ENCODE assay signal across 14 cellular contexts in genomic region chr19:1773173-1773572, GRCh38. TPM values are rescaled to one million over a fixed set of nuclear protein-coding genes. Genes with fewer than 3 reads are reported as not detected.
DNase-seq lines count a peak whose midpoint lies in the region; FAIRE-seq and TF ChIP-seq lines count a peak whose summit lies in the region.
"Had no signal": no experiment of that assay in that cellular context is flagged by ENCODE, and none has a peak within 500 bp of the region (broad histone marks: within the 10 kb centered on the region; RNA-seq: fewer than 3 reads in every experiment).

No MANE protein-coding gene starts in this region.

- no peak overlapping the region for H3K27ac Mint-ChIP-seq in astrocyte (ENCODE audit: unreplicated experiment)
- H3K27ac Mint-ChIP-seq: activated naive CD4-positive, alpha-beta T cell treated with anti-CD3 and anti-CD28 coated beads, Interleukin-2, amount 50 U/mL, for 72 hours had no signal

- H3K79me2 ChIP-seq in astrocyte (ENCODE audit: insufficient read depth, low read length) = no peaks in the 10 kb centered on the region

- FAIRE-seq in astrocyte (lab: Jason Lieb, UNC) = no peak

- H3K27me3 Mint-ChIP-seq in astrocyte (ENCODE audit: low read depth, unreplicated experiment) = peaks cover 61% of the 10 kb centered on the region

- no peak overlapping the region for H3K9ac ChIP-seq in astrocyte (ENCODE audit: low read length)

- H3K27me3 ChIP-seq in astrocyte (ENCODE audit: insufficient read depth, low read length) = peaks cover 32% of the 10 kb centered on the region
- H3K27me3 ChIP-seq in kidney epithelial cell (ENCODE audit: control insufficient read depth, insufficient read depth, low read length) = peaks cover 54% of the 10 kb centered on the region

- H3K4me2 ChIP-seq in astrocyte (ENCODE audit: low read length) = no peak overlapping the region

- H3K4me3 Mint-ChIP-seq in astrocyte (ENCODE audit: unreplicated experiment) = no peak overlapping the region

- H3K4me1 Mint-ChIP-seq in astrocyte (ENCODE audit: low read depth, unreplicated experiment) = no peaks in the 10 kb centered on the region

- peaks cover 15% of the 10 kb centered on the region for H3K9me3 Mint-ChIP-seq in astrocyte (ENCODE audit: unreplicated experiment)

- DNase-seq in ACHN (peak; percentile 64), HK-2 (ENCODE audit: unreplicated experiment) (peak; percentile 67), astrocyte (ENCODE audit: low read depth) (peak; percentile 82), kidney epithelial cell (ENCODE audit: low read depth) (peak; percentile 85), GM10266 (ENCODE audit: extremely low spot score) (no peak), epidermal melanocyte (ENCODE audit: insufficient read length, low spot score) (no peak), NCI-H345 (lab: John Stamatoyannopoulos, UW) (no peak), T-helper 1 cell (no peak)
- DNase-seq: COR-L47, mesenchymal stem cell, MV-4-11 had no signal

- H3K36me3 ChIP-seq in astrocyte (ENCODE audit: insufficient read depth, low read length) = no peaks in the 10 kb centered on the region
- no peaks in the 10 kb centered on the region for H3K36me3 ChIP-seq in kidney epithelial cell (ENCODE audit: control insufficient read depth, insufficient read depth, low read length)

- H3K27ac ChIP-seq in astrocyte (ENCODE audit: low read depth, low read length) = no peak overlapping the region

- H4K20me1 ChIP-seq in astrocyte (ENCODE audit: insufficient read depth, low read length) = no peaks in the 10 kb centered on the region

- TF ChIP-seq CTCF in astrocyte (IDR thresholded peaks at IDR 0.05; ENCODE audit: insufficient read depth, low read depth, low read length) = no peak
- TF ChIP-seq CTCF in kidney epithelial cell (IDR thresholded peaks at IDR 0.05; ENCODE audit: insufficient read depth, low read length, poor library complexity, severe bottlenecking) = no peak
- TF ChIP-seq CTCF in GM10266 (IDR thresholded peaks at IDR 0.05; ENCODE audit: control insufficient read depth, insufficient read depth, low read depth, missing control alignments) = no peak

- H3K4me3 ChIP-seq in astrocyte (ENCODE audit: insufficient read depth, low read depth, low read length) = no peak overlapping the region
- no peak overlapping the region for H3K4me3 ChIP-seq in kidney epithelial cell (ENCODE audit: low read depth, low read length)

- no peak overlapping the region for H2AFZ ChIP-seq in astrocyte (ENCODE audit: low read depth, low read length)

- H3K36me3 Mint-ChIP-seq in astrocyte (ENCODE audit: low read depth, unreplicated experiment) = no peaks in the 10 kb centered on the region

- H3K9me3 ChIP-seq in astrocyte (ENCODE audit: insufficient read depth, low read depth, low read length) = peaks cover 8% of the 10 kb centered on the region

- no peaks in the 10 kb centered on the region for H3K4me1 ChIP-seq in astrocyte (ENCODE audit: insufficient read depth, low read length)

- in situ Hi-C loops in ACHN (cut with HindIII; ENCODE audit: low pct_ligation_motif_present, low pct_unique_long_range_greater_than_20kb, low sequenced_read_pairs) = no loop called here

RNA-seq across cellular contexts. Expression of gene ONECUT3, which starts 19.9 kb away (rescaled TPM):
- not detected in 2 replicates for total RNA-seq in astrocyte
- not detected in 2 replicates for total RNA-seq in kidney epithelial cell
- total RNA-seq: activated naive CD4-positive, alpha-beta T cell treated with anti-CD3 and anti-CD28 coated beads, Interleukin-2, amount 50 U/mL, for 72 hours; cerebellum; omental fat pad had no signal

RNA-seq across cellular contexts. Expression of gene ATP8B3, which starts 38.9 kb away (rescaled TPM):
- 3.0 and 4.4 TPM in 2 replicates for total RNA-seq in astrocyte
- 0.96 TPM in 2 replicates for total RNA-seq in kidney epithelial cell

Comparison
In these comparisons a context has a peak if more than half of its experiments do, and no peak if none do; other contexts are left out.
1. DNase-seq: peak in ACHN (single experiment), HK-2 (single experiment), astrocyte (single experiment) and kidney epithelial cell (single experiment); none in GM10266 (single experiment), epidermal melanocyte (single experiment), NCI-H345 (single experiment) and T-helper 1 cell (0 of 5).